Comparison of ENCODE assay signal across 1 cellular context in the genomic region with DNA sequence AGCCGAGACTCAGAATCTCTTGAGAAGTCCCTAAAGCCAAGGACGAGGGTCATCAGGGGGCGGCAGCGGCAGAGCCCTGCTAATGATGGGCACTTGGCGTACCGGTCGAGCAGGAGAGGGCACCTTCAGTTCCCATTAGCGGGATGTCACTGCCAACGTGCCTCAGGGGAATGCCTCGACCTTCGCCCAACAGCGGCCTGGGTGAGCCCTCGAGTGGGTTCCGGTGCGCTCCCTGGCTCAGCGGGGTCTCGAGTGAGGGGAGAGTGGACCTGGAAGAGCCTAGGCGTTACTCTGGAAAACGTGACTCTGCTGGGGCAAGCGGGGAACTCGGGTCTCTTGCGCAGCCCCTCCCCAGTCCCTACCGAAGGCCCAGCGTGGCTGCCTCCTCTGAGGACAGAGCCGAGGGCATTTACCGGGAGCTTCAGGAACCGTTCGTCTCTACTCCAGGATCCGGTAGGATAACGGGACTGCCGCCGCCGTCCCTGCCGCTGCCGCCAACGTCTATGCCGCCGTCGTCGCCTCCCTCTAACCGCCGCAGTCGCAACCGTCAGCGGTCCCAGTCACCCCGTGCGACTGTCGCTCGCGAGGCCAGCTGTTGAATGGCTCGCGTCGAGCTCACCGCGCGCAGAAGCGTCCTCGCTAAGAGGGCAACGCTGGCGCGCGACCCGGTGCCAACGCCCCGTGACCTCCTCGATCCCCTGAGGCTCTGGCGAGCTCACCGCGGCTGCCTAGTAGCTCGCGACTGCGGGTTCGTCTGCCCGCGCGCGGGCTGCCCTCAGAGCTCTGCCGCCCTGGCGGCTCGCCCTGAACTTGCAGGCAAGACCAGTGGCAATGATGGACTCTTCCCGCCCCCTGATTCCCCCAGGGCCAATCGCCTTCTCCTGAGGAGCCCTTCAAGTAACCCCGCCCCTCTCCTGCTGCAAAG.
A peak's percentile ranks its signal among the peaks of the same experiment; 100 is the strongest.
TF ChIP-seq lines count a peak whose summit lies in the region.

No MANE protein-coding gene starts in this region.

TF ChIP-seq in H1, 55 proteins besides CTCF, POLR2A, EP300 and RAD21 (continued from another document):
- TF ChIP-seq, protein P1, sequence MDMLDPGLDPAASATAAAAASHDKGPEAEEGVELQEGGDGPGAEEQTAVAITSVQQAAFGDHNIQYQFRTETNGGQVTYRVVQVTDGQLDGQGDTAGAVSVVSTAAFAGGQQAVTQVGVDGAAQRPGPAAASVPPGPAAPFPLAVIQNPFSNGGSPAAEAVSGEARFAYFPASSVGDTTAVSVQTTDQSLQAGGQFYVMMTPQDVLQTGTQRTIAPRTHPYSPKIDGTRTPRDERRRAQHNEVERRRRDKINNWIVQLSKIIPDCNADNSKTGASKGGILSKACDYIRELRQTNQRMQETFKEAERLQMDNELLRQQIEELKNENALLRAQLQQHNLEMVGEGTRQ (IDR thresholded peaks at IDR 0.05; ENCODE audit: low read length) = no peak
- TF ChIP-seq, protein P2, sequence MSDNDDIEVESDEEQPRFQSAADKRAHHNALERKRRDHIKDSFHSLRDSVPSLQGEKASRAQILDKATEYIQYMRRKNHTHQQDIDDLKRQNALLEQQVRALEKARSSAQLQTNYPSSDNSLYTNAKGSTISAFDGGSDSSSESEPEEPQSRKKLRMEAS (IDR thresholded peaks at IDR 0.05) = peak; percentile 66
- TF ChIP-seq, protein P3, sequence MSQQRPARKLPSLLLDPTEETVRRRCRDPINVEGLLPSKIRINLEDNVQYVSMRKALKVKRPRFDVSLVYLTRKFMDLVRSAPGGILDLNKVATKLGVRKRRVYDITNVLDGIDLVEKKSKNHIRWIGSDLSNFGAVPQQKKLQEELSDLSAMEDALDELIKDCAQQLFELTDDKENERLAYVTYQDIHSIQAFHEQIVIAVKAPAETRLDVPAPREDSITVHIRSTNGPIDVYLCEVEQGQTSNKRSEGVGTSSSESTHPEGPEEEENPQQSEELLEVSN (IDR thresholded peaks at IDR 0.05) = peak; percentile 85
- TF ChIP-seq NRF1 (IDR thresholded peaks at IDR 0.05; ENCODE audit: low read depth, low read length) = no peak
- no peak for TF ChIP-seq BACH1 (IDR thresholded peaks at IDR 0.05; ENCODE audit: low read length)
- TF ChIP-seq EGR1 (IDR thresholded peaks at IDR 0.05; ENCODE audit: borderline replicate concordance, low read depth, low read length) = 0 out of 2 replicates have a peak, but pooled peaks have one; percentile 7
- TF ChIP-seq TEAD4 (IDR thresholded peaks at IDR 0.05; ENCODE audit: low read depth, low read length) = no peak
- TF ChIP-seq TAF1 (IDR thresholded peaks at IDR 0.05; ENCODE audit: low read depth, low read length) = peak; percentile 55; the same call in 1 of the 2 replicates
- 0 out of 2 replicates have a peak, but pooled peaks have one; percentile 49 for TF ChIP-seq RBBP5 (IDR thresholded peaks at IDR 0.05; ENCODE audit: borderline replicate concordance, low read depth, low read length)
- 0 out of 4 replicates have a peak, but pooled peaks of 1 of the 2 experiments have one; percentile 47 for TF ChIP-seq HDAC2 (IDR thresholded peaks at IDR 0.05; ENCODE audit: borderline replicate concordance in 1 of 2, low read depth in 2 of 2, low read length in 2 of 2)
- peak; percentile 62; the same call in 1 of the 2 replicates for TF ChIP-seq SUZ12 (IDR thresholded peaks at IDR 0.05; ENCODE audit: low read length)
- TF ChIP-seq KDM4A (IDR thresholded peaks at IDR 0.05; ENCODE audit: low read depth, low read length, severe bottlenecking) = peak; percentile 52
- TF ChIP-seq YY1 (IDR thresholded peaks at IDR 0.05; ENCODE audit: low read depth, low read length) = 0 out of 2 replicates have a peak, but pooled peaks have one; percentile 7
- TF ChIP-seq RFX5 (IDR thresholded peaks at IDR 0.05; ENCODE audit: borderline replicate concordance, low read depth, low read length) = no peak
- peak; percentile 41 for TF ChIP-seq EZH2 (IDR thresholded peaks at IDR 0.05; ENCODE audit: low read depth, low read length, severe bottlenecking)
- TF ChIP-seq TBP (IDR thresholded peaks at IDR 0.05; ENCODE audit: low read depth, low read length) = peak; percentile 32; the same call in 1 of the 2 replicates
